Comparison of ENCODE assay signal across 18 cellular contexts in the genomic region with DNA sequence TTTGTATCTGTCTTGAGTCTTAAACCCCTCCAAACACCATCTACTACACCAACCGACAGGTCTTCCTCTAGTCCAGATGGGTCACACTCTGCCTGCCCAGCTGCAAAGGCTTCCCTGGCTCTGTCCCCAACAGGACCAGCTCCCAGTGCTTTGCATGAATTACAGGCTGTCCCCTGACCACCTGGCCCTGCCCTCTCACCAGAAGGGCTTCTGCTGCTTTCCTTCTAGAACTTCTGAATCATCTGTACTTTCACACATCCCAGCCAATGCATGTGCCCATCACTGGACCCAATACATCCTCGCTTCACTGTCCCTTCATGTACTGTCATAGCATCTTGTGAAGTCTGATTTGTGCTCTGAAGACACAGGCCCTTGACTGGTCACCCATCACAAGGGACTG.
"Had no signal": no experiment of that assay in that cellular context is flagged by ENCODE, and none has a peak within 500 bp of the region (broad histone marks: within the 10 kb centered on the region; RNA-seq: fewer than 3 reads in every experiment).

No MANE protein-coding gene starts in this region.

- H3K4me3 ChIP-seq: colonic mucosa, heart right ventricle, left ventricle myocardium inferior, lower lobe of right lung had no signal

- H3K36me3 Mint-ChIP-seq: memory B cell, naive B cell had no signal

- H3K36me3 ChIP-seq: colonic mucosa, heart right ventricle, left ventricle myocardium inferior, lower lobe of right lung had no signal

- H3K27me3 ChIP-seq: colonic mucosa, heart right ventricle had no signal

- DNase-seq: colonic mucosa; dermis blood vessel endothelial cell; endodermal cell; erythroblast; foreskin melanocyte; heart right ventricle; immature natural killer cell; left ventricle myocardium inferior; lower lobe of right lung; naive B cell; nephron progenitor cell; right cardiac atrium; small intestine; stimulated activated CD4-positive, alpha-beta T cell treated with anti-CD3 and anti-CD28 coated beads, Interleukin-12 subunit alpha, Interleukin-12 subunit beta, amount 100 ng/mL, for 4 hours; stimulated activated CD4-positive, alpha-beta T cell treated with anti-CD3 and anti-CD28 coated beads, Interleukin-2, amount 100 ng/mL, for 48 hours; stimulated activated naive CD4-positive, alpha-beta T cell treated with Interleukin-2 at 50 U/mL for 16 hours; trophoblast cell had no signal

- H3K27me3 Mint-ChIP-seq: naive B cell had no signal

- H3K9me3 Mint-ChIP-seq: endodermal cell, immature natural killer cell, memory B cell, naive B cell, nephron progenitor cell had no signal

- H3K4me3 Mint-ChIP-seq: endodermal cell, immature natural killer cell, memory B cell, naive B cell, nephron progenitor cell had no signal

- H3K27ac ChIP-seq: colonic mucosa, heart right ventricle, left ventricle myocardium inferior, lower lobe of right lung had no signal

- H3K4me1 Mint-ChIP-seq: immature natural killer cell, memory B cell had no signal

- ATAC-seq: heart right ventricle, lower lobe of right lung, right cardiac atrium had no signal

- H3K27ac Mint-ChIP-seq: endodermal cell, immature natural killer cell, memory B cell, naive B cell, nephron progenitor cell had no signal

- H3K9me3 ChIP-seq: colonic mucosa, heart right ventricle, left ventricle myocardium inferior, lower lobe of right lung had no signal
